ENCODE assay signal across 13 cellular contexts in the genomic region with DNA sequence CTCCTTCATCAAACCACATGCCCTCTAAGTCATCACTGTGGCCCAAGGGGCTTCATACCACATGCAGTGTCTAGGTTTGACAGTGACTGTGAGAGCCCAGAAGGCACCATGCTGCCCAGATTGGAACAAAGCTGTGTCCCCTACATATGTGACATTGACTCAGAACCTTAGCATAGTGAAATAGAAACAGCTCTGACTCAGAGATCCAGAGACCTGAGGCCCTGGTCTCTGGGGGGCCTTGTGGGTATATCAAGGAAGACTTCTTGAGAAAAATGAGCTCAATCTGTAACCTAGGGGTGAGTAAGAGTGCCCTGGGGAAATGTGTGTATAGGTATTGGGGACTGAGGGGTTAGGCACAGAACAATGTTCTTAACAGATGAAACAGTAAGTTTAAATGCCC. TPM values are rescaled to one million over a fixed set of nuclear protein-coding genes. Genes with fewer than 3 reads are reported as not detected.
DNase-seq lines count a peak whose midpoint lies in the region; ATAC-seq and TF ChIP-seq lines count a peak whose summit lies in the region.
"Had no signal": no experiment of that assay in that cellular context is flagged by ENCODE, and none has a peak within 500 bp of the region (broad histone marks: within the 10 kb centered on the region; RNA-seq: fewer than 3 reads in every experiment).

No MANE protein-coding gene starts in this region.

- no peak overlapping the region for H3K27ac Mint-ChIP-seq in activated CD8-positive, alpha-beta T cell treated with anti-CD3 and anti-CD28 coated beads for 36 hours
- H3K27ac Mint-ChIP-seq in activated CD8-positive, alpha-beta T cell treated with anti-CD3 and anti-CD28 coated beads, Interleukin-2, amount 10 ng/mL, durations not matched to agents 7 days and 5 days = no peak overlapping the region
- H3K27ac Mint-ChIP-seq: activated CD4-positive, alpha-beta T cell treated with anti-CD3 and anti-CD28 coated beads, Interleukin-2, amount 10 ng/mL, durations not matched to agents 7 days and 5 days had no signal

- no peak for TF ChIP-seq CTCF in activated CD8-positive, alpha-beta T cell treated with anti-CD3 and anti-CD28 coated beads for 36 hours (IDR thresholded peaks at IDR 0.05)

- peaks cover 15% of the 10 kb centered on the region for H3K27me3 Mint-ChIP-seq in activated CD8-positive, alpha-beta T cell treated with anti-CD3 and anti-CD28 coated beads for 36 hours
- H3K27me3 Mint-ChIP-seq in activated CD8-positive, alpha-beta T cell treated with anti-CD3 and anti-CD28 coated beads, Interleukin-2, amount 10 ng/mL, durations not matched to agents 7 days and 5 days (ENCODE audit: low read depth) = peaks cover 2% of the 10 kb centered on the region

- no peak overlapping the region for H3K4me3 Mint-ChIP-seq in activated CD8-positive, alpha-beta T cell treated with anti-CD3 and anti-CD28 coated beads for 36 hours
- H3K4me3 Mint-ChIP-seq in activated CD8-positive, alpha-beta T cell treated with anti-CD3 and anti-CD28 coated beads, Interleukin-2, amount 10 ng/mL, durations not matched to agents 7 days and 5 days = no peak overlapping the region
- H3K4me3 Mint-ChIP-seq: activated CD4-positive, alpha-beta T cell treated with anti-CD3 and anti-CD28 coated beads, Interleukin-2, amount 10 ng/mL, durations not matched to agents 7 days and 5 days had no signal

- DNase-seq in activated CD8-positive, alpha-beta T cell treated with anti-CD3 and anti-CD28 coated beads for 36 hours = peak; percentile 45
- no peak for DNase-seq in activated CD8-positive, alpha-beta T cell treated with anti-CD3 and anti-CD28 coated beads, Interleukin-2, amount 10 ng/mL, durations not matched to agents 7 days and 5 days
- DNase-seq in stimulated activated CD8-positive, alpha-beta memory T cell treated with anti-CD3 and anti-CD28 coated beads, Interleukin-4, amount 100 ng/mL, for 48 hours = peak; percentile 51
- DNase-seq in HUDEP-2 (lab: John Stamatoyannopoulos, UW; ENCODE audit: unreplicated experiment in 76 of 76) = no peak
- no peak for DNase-seq in anterior cingulate cortex (lab: John Stamatoyannopoulos, UW)
- no peak for DNase-seq in activated effector memory CD4-positive, alpha-beta T cell treated with Interleukin-2 at 50 U/mL for 16 hours
- DNase-seq: activated CD4-positive, alpha-beta T cell treated with anti-CD3 and anti-CD28 coated beads, Interleukin-2, amount 10 ng/mL, durations not matched to agents 7 days and 5 days; effector memory CD4-positive, alpha-beta T cell; head of caudate nucleus; MV-4-11; upper lobe of right lung had no signal

- intact Hi-C loops in activated CD8-positive, alpha-beta T cell treated with anti-CD3 and anti-CD28 coated beads for 36 hours (cut with micrococcal nuclease) = no loop called here

- ATAC-seq in activated CD8-positive, alpha-beta T cell treated with anti-CD3 and anti-CD28 coated beads for 36 hours = peak; percentile 96
- ATAC-seq in activated CD8-positive, alpha-beta T cell treated with anti-CD3 and anti-CD28 coated beads, Interleukin-2, amount 10 ng/mL, durations not matched to agents 7 days and 5 days = no peak
- ATAC-seq in GM21717 (IDR thresholded peaks at IDR 0.05; ENCODE audit: unreplicated experiment) (peak; percentile 84), HG03196 (IDR thresholded peaks at IDR 0.05; ENCODE audit: unreplicated experiment) (peak; percentile 98)
- ATAC-seq: upper lobe of right lung had no signal

- CTCF ChIA-PET in activated CD8-positive, alpha-beta T cell treated with anti-CD3 and anti-CD28 coated beads for 36 hours (lab: Charles Lee) = no interaction called here
- CTCF ChIA-PET in activated CD8-positive, alpha-beta T cell treated with anti-CD3 and anti-CD28 coated beads, Interleukin-2, amount 10 ng/mL, durations not matched to agents 7 days and 5 days (lab: Charles Lee) = no interaction called here

- no peaks in the 10 kb centered on the region for H3K4me1 Mint-ChIP-seq in activated CD8-positive, alpha-beta T cell treated with anti-CD3 and anti-CD28 coated beads for 36 hours (ENCODE audit: low read depth)
- H3K4me1 Mint-ChIP-seq in activated CD8-positive, alpha-beta T cell treated with anti-CD3 and anti-CD28 coated beads, Interleukin-2, amount 10 ng/mL, durations not matched to agents 7 days and 5 days (ENCODE audit: low read depth) = no peaks in the 10 kb centered on the region
- H3K4me1 Mint-ChIP-seq: activated CD4-positive, alpha-beta T cell treated with anti-CD3 and anti-CD28 coated beads, Interleukin-2, amount 10 ng/mL, durations not matched to agents 7 days and 5 days had no signal

- H3K9me3 Mint-ChIP-seq in activated CD8-positive, alpha-beta T cell treated with anti-CD3 and anti-CD28 coated beads for 36 hours = peaks cover 8% of the 10 kb centered on the region
- H3K9me3 Mint-ChIP-seq in activated CD8-positive, alpha-beta T cell treated with anti-CD3 and anti-CD28 coated beads, Interleukin-2, amount 10 ng/mL, durations not matched to agents 7 days and 5 days (ENCODE audit: insufficient read depth) = peaks cover 11% of the 10 kb centered on the region

- POLR2A ChIA-PET in activated CD8-positive, alpha-beta T cell treated with anti-CD3 and anti-CD28 coated beads for 36 hours (lab: Charles Lee) = interaction anchor here (1.6 kb wide), 1 partner anchor 12 kb away, joined by 3 read pairs; no protein-coding TSS in a partner anchor
- POLR2A ChIA-PET in activated CD8-positive, alpha-beta T cell treated with anti-CD3 and anti-CD28 coated beads, Interleukin-2, amount 10 ng/mL, durations not matched to agents 7 days and 5 days (lab: Charles Lee) = no interaction called here

- H3K36me3 Mint-ChIP-seq in activated CD8-positive, alpha-beta T cell treated with anti-CD3 and anti-CD28 coated beads for 36 hours (ENCODE audit: low read depth) = no peaks in the 10 kb centered on the region
- H3K36me3 Mint-ChIP-seq in activated CD8-positive, alpha-beta T cell treated with anti-CD3 and anti-CD28 coated beads, Interleukin-2, amount 10 ng/mL, durations not matched to agents 7 days and 5 days (ENCODE audit: low read depth) = no peaks in the 10 kb centered on the region

RNA-seq across cellular contexts. Expression of gene ENTREP1, which starts 7.1 kb away (rescaled TPM):
- total RNA-seq in activated CD8-positive, alpha-beta T cell treated with anti-CD3 and anti-CD28 coated beads for 36 hours = not detected
- not detected for total RNA-seq in activated CD8-positive, alpha-beta T cell treated with anti-CD3 and anti-CD28 coated beads, Interleukin-2, amount 10 ng/mL, durations not matched to agents 7 days and 5 days
- total RNA-seq: activated CD4-positive, alpha-beta T cell treated with anti-CD3 and anti-CD28 coated beads, Interleukin-2, amount 10 ng/mL, durations not matched to agents 7 days and 5 days had no signal

Comparison
In these comparisons a context has a peak if more than half of its experiments do, and no peak if none do; other contexts are left out.
1. DNase-seq: peak in activated CD8-positive, alpha-beta T cell treated with anti-CD3 and anti-CD28 coated beads for 36 hours (single experiment) and stimulated activated CD8-positive, alpha-beta memory T cell treated with anti-CD3 and anti-CD28 coated beads, Interleukin-4, amount 100 ng/mL, for 48 hours (single experiment); none in activated CD8-positive, alpha-beta T cell treated with anti-CD3 and anti-CD28 coated beads, Interleukin-2, amount 10 ng/mL, durations not matched to agents 7 days and 5 days (single experiment), HUDEP-2 (0 of 76), anterior cingulate cortex (0 of 58) and activated effector memory CD4-positive, alpha-beta T cell treated with Interleukin-2 at 50 U/mL for 16 hours (single experiment).